ENCODE assay signal across 28 cellular contexts in genomic region chr14:68396411-68396930, GRCh38.
DNase-seq lines count a peak whose midpoint lies in the region; ATAC-seq and TF ChIP-seq lines count a peak whose summit lies in the region.
"Had no signal": no experiment of that assay in that cellular context is flagged by ENCODE, and none has a peak within 500 bp of the region (broad histone marks: within the 10 kb centered on the region; RNA-seq: fewer than 3 reads in every experiment).

No MANE protein-coding gene starts in this region.

- ATAC-seq in HG03135 (IDR thresholded peaks at IDR 0.05; ENCODE audit: unreplicated experiment) (no peak), GM21528 (IDR thresholded peaks at IDR 0.05; ENCODE audit: low FRiP score, unreplicated experiment) (no peak)
- ATAC-seq: activated CD4-positive, CD25-positive, alpha-beta regulatory T cell treated with anti-CD3 and anti-CD28 coated beads, Interleukin-2, amount 50 U/mL, for 24 hours; K562 had no signal

- no peak overlapping the region for H3K9ac ChIP-seq in mammary epithelial cell (ENCODE audit: insufficient read depth, low read length)
- H3K9ac ChIP-seq in subcutaneous abdominal adipose tissue (ENCODE audit: low read length in 5 of 5): no peak overlapping the region
- H3K9ac ChIP-seq: parathyroid adenoma had no signal

- dilution Hi-C loops in mammary epithelial cell (cut with HindIII; ENCODE audit: low sequenced_read_pairs): no loop called here

- no peak overlapping the region for H3K4me3 ChIP-seq in mammary epithelial cell (replicated peaks in 1 of 3; ENCODE audit: insufficient read depth in 1 of 3, low read depth in 2 of 3, low read length in 3 of 3)
- no peak overlapping the region for H3K4me3 ChIP-seq in subcutaneous abdominal adipose tissue (ENCODE audit: low read depth in 1 of 5, low read length in 5 of 5)
- H3K4me3 ChIP-seq: cardiac muscle cell, K562, SJSA1, thyroid gland had no signal

- no peak for DNase-seq in CD14-positive monocyte (ENCODE audit: low spot score)
- DNase-seq in mammary epithelial cell: peak; percentile 37
- DNase-seq in neural crest cell (ENCODE audit: low read depth, low spot score): no peak
- no peak for DNase-seq in GDM1 (lab: John Stamatoyannopoulos, UW)
- DNase-seq in stimulated activated CD4-positive, alpha-beta T cell treated with anti-CD3 and anti-CD28 coated beads, Interleukin-1b, Interleukin-23, amount 100 ng/mL, for 48 hours: no peak
- DNase-seq: ACHN; activated CD4-positive, alpha-beta memory T cell treated with anti-CD3 and anti-CD28 coated beads, Interleukin-2, amount 10 ng/mL, durations not matched to agents 7 days and 5 days; activated CD8-positive, alpha-beta memory T cell treated with anti-CD3 and anti-CD28 coated beads, Interleukin-2, amount 50 U/mL, for 48 hours; activated naive CD4-positive, alpha-beta T cell treated with anti-CD3 and anti-CD28 coated beads, Interleukin-2, amount 50 U/mL, for 16 hours; Calu3; dermis blood vessel endothelial cell; DMS79 treated with DMSO at 0.1 percent for 48 hours; HCEC 1CT; MM.1S; natural killer cell; NCI-H2107; NCI-H774; stimulated activated naive CD4-positive, alpha-beta T cell treated with Interleukin-2 at 50 U/mL for 16 hours; T-helper 1 cell had no signal

- intact Hi-C loops in CD14-positive monocyte (cut with micrococcal nuclease): loop anchor here (10.0 kb wide), 5 partner anchors 78 to 398 kb away; partner anchors contain the start of gene ZFP36L1 (in 1 of the 2)
- intact Hi-C loops in mammary epithelial cell (cut with micrococcal nuclease): no loop called here

- WGBS in mammary epithelial cell (ENCODE audit: low coverage, missing lambda C conversion rate): 63% methylated on average over 3 of the region's 3 CpGs

- H3K4me3 Mint-ChIP-seq in CD14-positive monocyte: no peak overlapping the region
- no peak overlapping the region for H3K4me3 Mint-ChIP-seq in neural crest cell
- H3K4me3 Mint-ChIP-seq: activated CD4-positive, alpha-beta memory T cell treated with anti-CD3 and anti-CD28 coated beads, Interleukin-2, amount 10 ng/mL, durations not matched to agents 7 days and 5 days; natural killer cell had no signal

- no peaks in the 10 kb centered on the region for H3K79me2 ChIP-seq in mammary epithelial cell (ENCODE audit: insufficient read depth, low read length)
- H3K79me2 ChIP-seq: parathyroid adenoma had no signal

- H3K36me3 ChIP-seq in mammary epithelial cell (ENCODE audit: insufficient read depth, low read length): no peaks in the 10 kb centered on the region
- no peaks in the 10 kb centered on the region for H3K36me3 ChIP-seq in subcutaneous abdominal adipose tissue (ENCODE audit: control insufficient read depth in 5 of 5, insufficient read depth in 5 of 5, low read length in 5 of 5)
- H3K36me3 ChIP-seq: cardiac muscle cell, SJSA1, thyroid gland had no signal

- H3K4me1 Mint-ChIP-seq in CD14-positive monocyte: peaks cover 78% of the 10 kb centered on the region
- H3K4me1 Mint-ChIP-seq in neural crest cell: peaks cover 93% of the 10 kb centered on the region

- H2AFZ ChIP-seq in mammary epithelial cell (ENCODE audit: low read depth, low read length): no peak overlapping the region
- H2AFZ ChIP-seq: parathyroid adenoma had no signal

- peaks cover 3 to 9% of the 10 kb centered on the region in 2 donors for H3K36me3 Mint-ChIP-seq in CD14-positive monocyte
- H3K36me3 Mint-ChIP-seq in neural crest cell (ENCODE audit: low read depth): no peaks in the 10 kb centered on the region
- H3K36me3 Mint-ChIP-seq: natural killer cell had no signal

- CTCF ChIA-PET in mammary epithelial cell (lab: Charles Lee; ENCODE audit: low non-redundant PET): no interaction called here

- H4K20me1 ChIP-seq in mammary epithelial cell (ENCODE audit: insufficient read depth, low read length): no peaks in the 10 kb centered on the region

- no TSS peak for BruUV-seq in mammary epithelial cell (replicated peaks; lab: Mats Ljungman, UMichigan)

- no peaks in the 10 kb centered on the region for H3K9me3 Mint-ChIP-seq in CD14-positive monocyte
- no peaks in the 10 kb centered on the region for H3K9me3 Mint-ChIP-seq in neural crest cell
- H3K9me3 Mint-ChIP-seq: activated CD4-positive, alpha-beta memory T cell treated with anti-CD3 and anti-CD28 coated beads, Interleukin-2, amount 10 ng/mL, durations not matched to agents 7 days and 5 days; natural killer cell had no signal

- no peaks in the 10 kb centered on the region for H3K27me3 ChIP-seq in mammary epithelial cell (ENCODE audit: insufficient read depth, low read length)
- H3K27me3 ChIP-seq in subcutaneous abdominal adipose tissue (ENCODE audit: control insufficient read depth in 5 of 5, insufficient read depth in 4 of 5, low read length in 5 of 5): no peaks in the 10 kb centered on the region
- H3K27me3 ChIP-seq: cardiac muscle cell, SJSA1, thyroid gland had no signal

- peak overlapping the region; percentile 92 to 97 (median 96) for H3K27ac Mint-ChIP-seq in CD14-positive monocyte
- H3K27ac Mint-ChIP-seq in neural crest cell (ENCODE audit: unreplicated experiment): peak overlapping the region; percentile 16
- H3K27ac Mint-ChIP-seq: activated CD4-positive, alpha-beta memory T cell treated with anti-CD3 and anti-CD28 coated beads, Interleukin-2, amount 10 ng/mL, durations not matched to agents 7 days and 5 days; natural killer cell had no signal

- in situ Hi-C loops in mammary epithelial cell (cut with MboI; ENCODE audit: low sequenced_read_pairs in 2 of 2): no loop called here

- H3K27ac ChIP-seq in mammary epithelial cell (ENCODE audit: insufficient read depth, low read depth, low read length): no peak overlapping the region
- peak overlapping the region; percentile 64 for H3K27ac ChIP-seq in subcutaneous abdominal adipose tissue (ENCODE audit: low read depth, low read length)
- H3K27ac ChIP-seq: parathyroid adenoma, SJSA1 had no signal

- H3K9me3 ChIP-seq in mammary epithelial cell (replicated peaks; ENCODE audit: insufficient read depth, low read length) (no peaks in the 10 kb centered on the region), subcutaneous abdominal adipose tissue (ENCODE audit: control insufficient read depth in 5 of 5, low read length in 5 of 5) (no peaks in the 10 kb centered on the region)
- H3K9me3 ChIP-seq: SJSA1, thyroid gland had no signal

- no peaks in the 10 kb centered on the region for H3K27me3 Mint-ChIP-seq in CD14-positive monocyte (ENCODE audit: low read depth in 3 of 3)
- no peaks in the 10 kb centered on the region for H3K27me3 Mint-ChIP-seq in neural crest cell (ENCODE audit: low read depth)
- H3K27me3 Mint-ChIP-seq: activated CD4-positive, alpha-beta memory T cell treated with anti-CD3 and anti-CD28 coated beads, Interleukin-2, amount 10 ng/mL, durations not matched to agents 7 days and 5 days had no signal

- TF ChIP-seq CTCF in CD14-positive monocyte (IDR thresholded peaks at IDR 0.05): no peak
- no peak for TF ChIP-seq CTCF in mammary epithelial cell (conservative IDR thresholded peaks at IDR 0.05 in 1 of 2, IDR thresholded peaks at IDR 0.05 in 1 of 2; ENCODE audit: extremely low read depth in 1 of 2, insufficient read depth in 1 of 2, low read depth in 1 of 2, low read length in 2 of 2)
- no peak for TF ChIP-seq CTCF in neural crest cell (conservative IDR thresholded peaks at IDR 0.05)

- no peak overlapping the region for H3K4me2 ChIP-seq in mammary epithelial cell (ENCODE audit: insufficient read depth, low read depth, low read length)

- H3K4me1 ChIP-seq in mammary epithelial cell (ENCODE audit: insufficient read depth, low read length) (peaks cover 37% of the 10 kb centered on the region), subcutaneous abdominal adipose tissue (ENCODE audit: control insufficient read depth in 5 of 5, insufficient read depth in 5 of 5, low read length in 5 of 5) (peaks cover 6 to 80% (median 63%) of the 10 kb centered on the region in 5 donors)
